ENCODE assay signal across 16 cellular contexts in genomic region chr10:113108948-113109347, GRCh38.
DNase-seq lines count a peak whose midpoint lies in the region; ATAC-seq, FAIRE-seq and TF ChIP-seq lines count a peak whose summit lies in the region.
"Had no signal": no experiment of that assay in that cellular context is flagged by ENCODE, and none has a peak within 500 bp of the region (broad histone marks: within the 10 kb centered on the region; RNA-seq: fewer than 3 reads in every experiment).

No MANE protein-coding gene starts in this region.

- no peak overlapping the region for H3K4ac ChIP-seq in H9 (ENCODE audit: low read depth, low read length)

- in situ Hi-C loops in K562 (cut with MboI): no loop called here

- no peak overlapping the region for H4K8ac ChIP-seq in H9 (replicated peaks; ENCODE audit: insufficient read length, low read depth, low read length)

- H3K4me1 Mint-ChIP-seq in H9: peaks cover 41 to 65% of the 10 kb centered on the region in 2 experiments

- H3K9me3 Mint-ChIP-seq in H9: no peaks in the 10 kb centered on the region
- H3K9me3 Mint-ChIP-seq: CD14-positive monocyte; CD8-positive, alpha-beta T cell; HFFc6 had no signal

- POLR2A ChIA-PET in K562 (lab: Yijun Ruan, JAX): no interaction called here

- H3K4me3 Mint-ChIP-seq in H9: no peak overlapping the region
- H3K4me3 Mint-ChIP-seq: CD14-positive monocyte; CD8-positive, alpha-beta T cell; HFFc6 had no signal

- H3K4me2 ChIP-seq in H9 (ENCODE audit: insufficient read depth, insufficient read length, low read length): no peak overlapping the region
- H3K4me2 ChIP-seq in K562 (ENCODE audit: insufficient read depth, low read length): no peak overlapping the region

- H3K23me2 ChIP-seq in H9 (ENCODE audit: insufficient read length, low read depth, low read length, poor library complexity, severe bottlenecking): no peaks in the 10 kb centered on the region

- no peak overlapping the region for H2BK15ac ChIP-seq in H9 (ENCODE audit: low read depth, low read length)

- no peak overlapping the region for H2BK12ac ChIP-seq in H9 (ENCODE audit: insufficient read length, low read depth, low read length)

- H3K27ac Mint-ChIP-seq in H9: peak overlapping the region in 1 of 3 experiments; percentile 36; a peak in 2 of 7 replicates
- H3K27ac Mint-ChIP-seq: CD14-positive monocyte; CD8-positive, alpha-beta T cell; HFFc6 had no signal

- H3T11ph ChIP-seq in H9 (ENCODE audit: low read length): no peak overlapping the region

- H4K20me1 ChIP-seq in H9 (ENCODE audit: control insufficient read depth, insufficient read depth, insufficient read length) (no peaks in the 10 kb centered on the region), K562 (replicated peaks; ENCODE audit: control insufficient read depth, insufficient read depth, low read length) (no peaks in the 10 kb centered on the region)

- intact Hi-C loops in K562 (cut with micrococcal nuclease): no loop called here

- H3K18ac ChIP-seq in H9 (ENCODE audit: insufficient read length, low read depth, low read length): no peak overlapping the region

- H3K9ac ChIP-seq in H9 (ENCODE audit: extremely low read depth, insufficient read length, low read length) (no peak overlapping the region), K562 (ENCODE audit: insufficient read depth in 1 of 2, low read depth in 2 of 2, low read length in 2 of 2) (no peak overlapping the region), subcutaneous abdominal adipose tissue (ENCODE audit: low read length in 5 of 5) (peak overlapping the region in 1 of 5 donors; percentile 18)

- no peak overlapping the region for H3K14ac ChIP-seq in H9 (ENCODE audit: insufficient read depth, low read length)

- no peak for ATAC-seq in K562
- ATAC-seq in HG02852 (IDR thresholded peaks at IDR 0.05; ENCODE audit: unreplicated experiment): no peak

- H2AFZ ChIP-seq in H9 (ENCODE audit: low read length) (no peak overlapping the region), K562 (ENCODE audit: low read depth, low read length) (no peak overlapping the region)

- H3K36me3 ChIP-seq in K562 (ENCODE audit: control insufficient read depth, insufficient read depth, low read length) (no peaks in the 10 kb centered on the region), subcutaneous abdominal adipose tissue (ENCODE audit: control insufficient read depth in 5 of 5, insufficient read depth in 5 of 5, low read length in 5 of 5) (no peaks in the 10 kb centered on the region), suprapubic skin (no peaks in the 10 kb centered on the region)

- peaks cover 5% of the 10 kb centered on the region for H3K79me1 ChIP-seq in H9 (ENCODE audit: insufficient read depth, low read depth, low read length, poor library complexity, severe bottlenecking)

- H3K4me3 ChIP-seq in K562: no peak overlapping the region
- no peak overlapping the region for H3K4me3 ChIP-seq in subcutaneous abdominal adipose tissue (ENCODE audit: low read depth in 1 of 5, low read length in 5 of 5)
- H3K4me3 ChIP-seq in suprapubic skin: no peak overlapping the region

- BruUV-seq in K562 (replicated peaks; lab: Mats Ljungman, UMichigan): no TSS peak

- DNase-seq in H9 (no peak), NCI-H69 (lab: John Stamatoyannopoulos, UW) (peak; percentile 35), K562 (ENCODE audit: extremely low read depth in 1 of 4, low spot score in 3 of 4) (no peak), suprapubic skin (ENCODE audit: low spot score in 2 of 2) (no peak)
- no peak for DNase-seq in activated CD4-positive, alpha-beta T cell treated with anti-CD3 and anti-CD28 coated beads, Interleukin-2, amount 50 U/mL, for 1 hour
- DNase-seq: GDM1, GOT3, HCEC 1CT, HFFc6 had no signal

- TF ChIP-seq RAD21 in K562 (CRISPR knock-in tag; conservative IDR thresholded peaks at IDR 0.05 in 1 of 2, IDR thresholded peaks at IDR 0.05 in 1 of 2): no peak

- no peak for FAIRE-seq in K562 (lab: Jason Lieb, UNC)
- FAIRE-seq: GM19239, HTR-8/SVneo had no signal

- no peak overlapping the region for H3K23ac ChIP-seq in H9 (ENCODE audit: insufficient read length, low read depth, low read length)

- H2BK120ac ChIP-seq in H9 (ENCODE audit: low read depth, low read length, poor library complexity, severe bottlenecking): no peak overlapping the region

- WGBS in H9 (ENCODE audit: extremely low coverage, insufficient read length, low lambda C conversion rate): no CpG with 5 or more reads among the region's 8 CpGs
- WGBS in K562 (ENCODE audit: insufficient coverage, low coverage, missing lambda C conversion rate): 71% methylated on average over 8 of the region's 8 CpGs
- 96% methylated on average over 8 of the region's 8 CpGs for WGBS in suprapubic skin

- TF ChIP-seq POLR2A in K562 (conservative IDR thresholded peaks at IDR 0.05): no peak
- no peak for TF ChIP-seq POLR2A in suprapubic skin (IDR thresholded peaks at IDR 0.05)

- H3K79me2 ChIP-seq in H9 (ENCODE audit: insufficient read depth, low read length) (peaks cover 2% of the 10 kb centered on the region; the same call in 1 of the 2 replicates), K562 (ENCODE audit: control insufficient read depth, insufficient read depth, low read length) (no peaks in the 10 kb centered on the region)

- no peak overlapping the region for H2AK5ac ChIP-seq in H9 (ENCODE audit: insufficient read length, low read length)

- H3K56ac ChIP-seq in H9 (ENCODE audit: insufficient read length, low read depth, low read length): peak overlapping the region; percentile 14

- H3K27me3 ChIP-seq in H9 (ENCODE audit: insufficient read depth, low read length): no peaks in the 10 kb centered on the region
- H3K27me3 ChIP-seq in K562 (ENCODE audit: control insufficient read depth in 2 of 2, insufficient read depth in 2 of 2, low read length in 2 of 2): peaks cover 0 to 7% of the 10 kb centered on the region in 2 experiments; a peak in 2 of 5 replicates
- no peaks in the 10 kb centered on the region for H3K27me3 ChIP-seq in subcutaneous abdominal adipose tissue (ENCODE audit: control insufficient read depth in 5 of 5, insufficient read depth in 4 of 5, low read length in 5 of 5)
- no peaks in the 10 kb centered on the region for H3K27me3 ChIP-seq in suprapubic skin

- CTCF ChIA-PET in K562 (lab: Yijun Ruan, JAX; ENCODE audit: low intra/inter-chr PET ratio): no interaction called here

- TF ChIP-seq CTCF in H9 (conservative IDR thresholded peaks at IDR 0.05): no peak
- TF ChIP-seq CTCF in K562 (IDR thresholded peaks at IDR 0.05 in 2 of 3, conservative IDR thresholded peaks at IDR 0.05 in 1 of 3; ENCODE audit: insufficient read depth in 2 of 3, low read depth in 1 of 3, low read length in 3 of 3): no peak
- no peak for TF ChIP-seq CTCF in suprapubic skin (IDR thresholded peaks at IDR 0.05)

- no peak overlapping the region for H2BK20ac ChIP-seq in H9 (ENCODE audit: low read depth, low read length, poor library complexity, severe bottlenecking)

- H3K9me1 ChIP-seq in K562 (ENCODE audit: control insufficient read depth, insufficient read depth, low read length): no peaks in the 10 kb centered on the region

- H2BK5ac ChIP-seq in H9 (ENCODE audit: insufficient read length, low read length): no peak overlapping the region

- H3K4me1 ChIP-seq in H9 (ENCODE audit: insufficient read depth, low read length) (peaks cover 4% of the 10 kb centered on the region; the same call in 1 of the 2 replicates), K562 (replicated peaks in 1 of 2; ENCODE audit: control insufficient read depth in 2 of 2, insufficient read depth in 2 of 2, low read length in 2 of 2) (no peaks in the 10 kb centered on the region; a peak in 1 of 5 replicates), subcutaneous abdominal adipose tissue (ENCODE audit: control insufficient read depth in 5 of 5, insufficient read depth in 5 of 5, low read length in 5 of 5) (peaks cover 10 to 50% (median 43%) of the 10 kb centered on the region in 5 donors), suprapubic skin (peaks cover 59% of the 10 kb centered on the region)

- no peak for TF ChIP-seq EP300 in K562 (IDR thresholded peaks at IDR 0.05; ENCODE audit: low read length)
- TF ChIP-seq EP300 in suprapubic skin (IDR thresholded peaks at IDR 0.05): no peak

- peaks cover 3 to 34% (median 30%) of the 10 kb centered on the region in 3 experiments; a peak in 6 of 7 replicates for H3K36me3 Mint-ChIP-seq in H9 (ENCODE audit: insufficient read depth in 1 of 3, low read depth in 3 of 3)
- H3K36me3 Mint-ChIP-seq: CD8-positive, alpha-beta T cell had no signal

- no peak overlapping the region for H4K91ac ChIP-seq in H9 (ENCODE audit: insufficient read length, low read depth, low read length)

- H3K27ac ChIP-seq in H9 (ENCODE audit: insufficient read length, low read depth, low read length) (no peak overlapping the region), K562 (ENCODE audit: extremely low read depth, low read depth, low read length) (no peak overlapping the region), subcutaneous abdominal adipose tissue (ENCODE audit: low read depth, low read length) (peak overlapping the region; percentile 34), suprapubic skin (no peak overlapping the region)

- H3K9me3 ChIP-seq in H9 (ENCODE audit: control insufficient read depth, low read depth, low read length): no peaks in the 10 kb centered on the region
- H3K9me3 ChIP-seq in K562 (replicated peaks; ENCODE audit: control insufficient read depth, insufficient read depth, low read depth, low read length): no peaks in the 10 kb centered on the region
- no peaks in the 10 kb centered on the region for H3K9me3 ChIP-seq in subcutaneous abdominal adipose tissue (ENCODE audit: control insufficient read depth in 5 of 5, low read length in 5 of 5)
- no peaks in the 10 kb centered on the region for H3K9me3 ChIP-seq in suprapubic skin
- H3K9me3 ChIP-seq: Caco-2 had no signal

- no peaks in the 10 kb centered on the region for H3K27me3 Mint-ChIP-seq in H9 (ENCODE audit: low read depth)

- no peak overlapping the region for H4K5ac ChIP-seq in H9 (ENCODE audit: insufficient read length, low read depth, low read length)

TF ChIP-seq in K562, 482 proteins besides CTCF, POLR2A, EP300 and RAD21:
- TF ChIP-seq, protein P1, sequence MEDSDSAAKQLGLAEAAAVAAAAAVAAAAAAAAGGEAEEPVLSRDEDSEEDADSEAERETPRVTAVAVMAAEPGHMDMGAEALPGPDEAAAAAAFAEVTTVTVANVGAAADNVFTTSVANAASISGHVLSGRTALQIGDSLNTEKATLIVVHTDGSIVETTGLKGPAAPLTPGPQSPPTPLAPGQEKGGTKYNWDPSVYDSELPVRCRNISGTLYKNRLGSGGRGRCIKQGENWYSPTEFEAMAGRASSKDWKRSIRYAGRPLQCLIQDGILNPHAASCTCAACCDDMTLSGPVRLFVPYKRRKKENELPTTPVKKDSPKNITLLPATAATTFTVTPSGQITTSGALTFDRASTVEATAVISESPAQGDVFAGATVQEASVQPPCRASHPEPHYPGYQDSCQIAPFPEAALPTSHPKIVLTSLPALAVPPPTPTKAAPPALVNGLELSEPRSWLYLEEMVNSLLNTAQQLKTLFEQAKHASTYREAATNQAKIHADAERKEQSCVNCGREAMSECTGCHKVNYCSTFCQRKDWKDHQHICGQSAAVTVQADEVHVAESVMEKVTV (CRISPR knock-in tag; IDR thresholded peaks at IDR 0.05): no peak
- TF ChIP-seq RBM25 (IDR thresholded peaks at IDR 0.05; ENCODE audit: low read depth, low read length, severe bottlenecking): peak; percentile 24
TF ChIP-seq in K562: peak in this region for 1.
